ENCODE assay signal across 24 cellular contexts in the genomic region with DNA sequence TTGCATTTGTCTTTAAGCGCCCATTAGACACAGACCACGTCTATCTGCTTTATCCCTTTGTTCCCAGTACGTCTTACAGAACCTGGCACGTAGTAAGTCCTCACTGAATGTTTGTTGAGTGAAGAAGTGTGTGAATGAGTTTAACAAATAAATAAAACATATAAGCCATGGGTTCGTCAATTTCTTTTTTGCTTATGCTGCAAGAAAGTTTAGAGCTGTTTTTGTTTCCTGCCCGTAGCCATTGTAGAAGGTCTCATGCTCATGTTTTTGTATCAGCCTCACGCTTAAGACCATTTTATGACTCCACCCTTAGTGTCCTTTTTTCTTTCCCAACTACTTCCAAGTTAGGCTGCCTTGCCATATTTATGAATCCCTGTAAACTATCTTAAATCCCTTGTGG. TPM values are rescaled to one million over a fixed set of nuclear protein-coding genes. Genes with fewer than 3 reads are reported as not detected.
DNase-seq lines count a peak whose midpoint lies in the region; ATAC-seq, FAIRE-seq and TF ChIP-seq lines count a peak whose summit lies in the region.
"Had no signal": no experiment of that assay in that cellular context is flagged by ENCODE, and none has a peak within 500 bp of the region (broad histone marks: within the 10 kb centered on the region; RNA-seq: fewer than 3 reads in every experiment).

No MANE protein-coding gene starts in this region.

- H2AFZ ChIP-seq in neural cell (ENCODE audit: low read depth, low read length): no peak overlapping the region

- no peaks in the 10 kb centered on the region for H3K9me2 ChIP-seq in neural cell (ENCODE audit: insufficient read depth, low read length)

- H3K4me1 ChIP-seq in A549: peaks cover 11% of the 10 kb centered on the region
- peaks cover 32% of the 10 kb centered on the region for H3K4me1 ChIP-seq in HUES48 (ENCODE audit: control insufficient read depth, insufficient read depth, low read length)
- H3K4me1 ChIP-seq: BE2C had no signal

- TF ChIP-seq CTCF in A549 (IDR thresholded peaks at IDR 0.05) (no peak), dorsolateral prefrontal cortex (IDR thresholded peaks at IDR 0.05 in 54 of 56, conservative IDR thresholded peaks at IDR 0.05 in 2 of 56; ENCODE audit: low read depth in 1 of 56, partially characterized antibody in 56 of 56) (no peak), neural cell (IDR thresholded peaks at IDR 0.05; ENCODE audit: poor library complexity, severe bottlenecking) (no peak), omental fat pad (IDR thresholded peaks at IDR 0.05) (no peak)

- CTCF ChIA-PET in A549 (lab: Yijun Ruan, JAX): interaction anchor here (1.4 to 2.9 kb wide), 4 partner anchors 13 to 105 kb away, joined by 3 to 11 read pairs (median 6); no protein-coding TSS in a partner anchor

- ATAC-seq in A549: no peak
- ATAC-seq in HG02938 (IDR thresholded peaks at IDR 0.05; ENCODE audit: unreplicated experiment): no peak
- no peak for ATAC-seq in omental fat pad (ENCODE audit: low FRiP score)
- ATAC-seq: PC-3 had no signal

- no peak for FAIRE-seq in A549 (lab: Jason Lieb, UNC)
- FAIRE-seq: GM19239 had no signal

- H3K4me3 ChIP-seq in A549: no peak overlapping the region
- H3K4me3 ChIP-seq in HUES48 (ENCODE audit: low read depth, low read length): peak overlapping the region; percentile 90
- peak overlapping the region in 35 of 59 donors; percentile 15 to 84 (median 74) for H3K4me3 ChIP-seq in dorsolateral prefrontal cortex
- H3K4me3 ChIP-seq in neural cell (ENCODE audit: low read length): peak overlapping the region; percentile 97
- H3K4me3 ChIP-seq: HAP-1 had no signal

- no peak for TF ChIP-seq RAD21 in A549 (conservative IDR thresholded peaks at IDR 0.05 in 1 of 2, IDR thresholded peaks at IDR 0.05 in 1 of 2)
- TF ChIP-seq RAD21 in neural cell (conservative IDR thresholded peaks at IDR 0.05): no peak

- H3K9me3 ChIP-seq in A549 (no peaks in the 10 kb centered on the region), HUES48 (ENCODE audit: control insufficient read depth, insufficient read depth, low read length) (no peaks in the 10 kb centered on the region), neural cell (ENCODE audit: low read length) (no peaks in the 10 kb centered on the region)
- H3K9me3 ChIP-seq: BE2C, HAP-1 had no signal

- H3K9ac ChIP-seq in HUES48 (ENCODE audit: low read depth, low read length): no peak overlapping the region
- no peak overlapping the region for H3K9ac ChIP-seq in neural cell (ENCODE audit: low read length)

- no peak for TF ChIP-seq POLR2A in A549 (IDR thresholded peaks at IDR 0.05; ENCODE audit: low read length)

- DNase-seq in A549 (ENCODE audit: low read depth in 1 of 2, low spot score in 1 of 2) (no peak), dorsolateral prefrontal cortex (no peak), SHP77 (lab: John Stamatoyannopoulos, UW) (no peak), omental fat pad (ENCODE audit: low spot score) (no peak)
- DNase-seq: ACHN; BE2C; CD4-positive, CD25-positive, alpha-beta regulatory T cell; Kasumi-1; NCI-H1105 treated with DMSO at 0.1 percent for 48 hours; NCI-H146; NCI-H2029; NCI-H446; NCI-H524 treated with DMSO at 0.1 percent for 48 hours; NCI-H82; NK-92 treated with Interleukin-12 subunit alpha and Interleukin-12 subunit beta, amount 100 ng/mL, for 24 hours; PC-3 had no signal

- peaks cover 54% of the 10 kb centered on the region for H3K79me2 ChIP-seq in neural cell (replicated peaks; ENCODE audit: insufficient read depth, low read length)

- POLR2A ChIA-PET in A549 (lab: Yijun Ruan, JAX): interaction anchor here (0.6 kb wide), 1 partner anchor 227 kb away, joined by 3 read pairs; no protein-coding TSS in a partner anchor

- intact Hi-C loops in dorsolateral prefrontal cortex (cut with DNase I): no loop called here

- H3K36me3 ChIP-seq in HUES48 (ENCODE audit: control insufficient read depth, insufficient read depth, low read length): peaks cover 2% of the 10 kb centered on the region; the same call in 1 of the 2 replicates
- no peaks in the 10 kb centered on the region for H3K36me3 ChIP-seq in neural cell (ENCODE audit: insufficient read depth, low read length)
- H3K36me3 ChIP-seq: BE2C, HAP-1 had no signal

- 91% methylated on average over 7 of the region's 7 CpGs for WGBS in A549 (ENCODE audit: missing lambda C conversion rate)

- no peak overlapping the region for H3K4me2 ChIP-seq in A549
- H3K4me2 ChIP-seq in neural cell (ENCODE audit: low read length): peak overlapping the region; percentile 98

- H3K27ac ChIP-seq in A549: no peak overlapping the region
- no peak overlapping the region for H3K27ac ChIP-seq in HUES48 (ENCODE audit: low read depth, low read length)
- no peak overlapping the region for H3K27ac ChIP-seq in dorsolateral prefrontal cortex
- H3K27ac ChIP-seq in neural cell (ENCODE audit: low read length): no peak overlapping the region
- H3K27ac ChIP-seq: 22Rv1 had no signal

- TF ChIP-seq EP300 in A549 (IDR thresholded peaks at IDR 0.05): no peak
- TF ChIP-seq EP300 in neural cell (conservative IDR thresholded peaks at IDR 0.05; ENCODE audit: poor library complexity, severe bottlenecking): no peak

- no peaks in the 10 kb centered on the region for H4K20me1 ChIP-seq in neural cell (ENCODE audit: insufficient read depth)

- H3K27me3 ChIP-seq in HUES48 (ENCODE audit: control insufficient read depth, insufficient read depth, low read length): 0 out of 2 replicates have a peak, but pooled peaks cover 3% of the 10 kb centered on the region
- H3K27me3 ChIP-seq in dorsolateral prefrontal cortex: peaks cover 0 to 25% (median 0%) of the 10 kb centered on the region in 45 donors
- H3K27me3 ChIP-seq in neural cell (ENCODE audit: insufficient read depth, low read depth, low read length): no peaks in the 10 kb centered on the region
- H3K27me3 ChIP-seq: BE2C had no signal

- no peaks in the 10 kb centered on the region for H3F3A ChIP-seq in neural cell (ENCODE audit: insufficient read depth, low read length, poor library complexity, severe bottlenecking)

TF ChIP-seq in A549, 52 proteins besides CTCF, POLR2A, EP300 and RAD21:
- peak; percentile 55 for TF ChIP-seq MAFK (IDR thresholded peaks at IDR 0.05; ENCODE audit: partially characterized antibody)
- no peak for TF ChIP-seq ZFP36 (IDR thresholded peaks at IDR 0.05; ENCODE audit: borderline replicate concordance, partially characterized antibody)
TF ChIP-seq in A549: peak in this region for 1.

TF ChIP-seq in neural cell, 6 proteins besides CTCF, POLR2A, EP300 and RAD21 (continues in another document):
- TF ChIP-seq TAF1 (IDR thresholded peaks at IDR 0.05; ENCODE audit: low read depth) (no peak), MXI1 (conservative IDR thresholded peaks at IDR 0.05; ENCODE audit: poor library complexity, severe bottlenecking) (no peak)
- TF ChIP-seq, protein P1, sequence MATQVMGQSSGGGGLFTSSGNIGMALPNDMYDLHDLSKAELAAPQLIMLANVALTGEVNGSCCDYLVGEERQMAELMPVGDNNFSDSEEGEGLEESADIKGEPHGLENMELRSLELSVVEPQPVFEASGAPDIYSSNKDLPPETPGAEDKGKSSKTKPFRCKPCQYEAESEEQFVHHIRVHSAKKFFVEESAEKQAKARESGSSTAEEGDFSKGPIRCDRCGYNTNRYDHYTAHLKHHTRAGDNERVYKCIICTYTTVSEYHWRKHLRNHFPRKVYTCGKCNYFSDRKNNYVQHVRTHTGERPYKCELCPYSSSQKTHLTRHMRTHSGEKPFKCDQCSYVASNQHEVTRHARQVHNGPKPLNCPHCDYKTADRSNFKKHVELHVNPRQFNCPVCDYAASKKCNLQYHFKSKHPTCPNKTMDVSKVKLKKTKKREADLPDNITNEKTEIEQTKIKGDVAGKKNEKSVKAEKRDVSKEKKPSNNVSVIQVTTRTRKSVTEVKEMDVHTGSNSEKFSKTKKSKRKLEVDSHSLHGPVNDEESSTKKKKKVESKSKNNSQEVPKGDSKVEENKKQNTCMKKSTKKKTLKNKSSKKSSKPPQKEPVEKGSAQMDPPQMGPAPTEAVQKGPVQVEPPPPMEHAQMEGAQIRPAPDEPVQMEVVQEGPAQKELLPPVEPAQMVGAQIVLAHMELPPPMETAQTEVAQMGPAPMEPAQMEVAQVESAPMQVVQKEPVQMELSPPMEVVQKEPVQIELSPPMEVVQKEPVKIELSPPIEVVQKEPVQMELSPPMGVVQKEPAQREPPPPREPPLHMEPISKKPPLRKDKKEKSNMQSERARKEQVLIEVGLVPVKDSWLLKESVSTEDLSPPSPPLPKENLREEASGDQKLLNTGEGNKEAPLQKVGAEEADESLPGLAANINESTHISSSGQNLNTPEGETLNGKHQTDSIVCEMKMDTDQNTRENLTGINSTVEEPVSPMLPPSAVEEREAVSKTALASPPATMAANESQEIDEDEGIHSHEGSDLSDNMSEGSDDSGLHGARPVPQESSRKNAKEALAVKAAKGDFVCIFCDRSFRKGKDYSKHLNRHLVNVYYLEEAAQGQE (IDR thresholded peaks at IDR 0.05; ENCODE audit: borderline replicate concordance): no peak

RNA-seq across cellular contexts. Expression of a gene that starts 2.5 kb away (rescaled TPM):
- 25.5 and 28.4 TPM in 2 replicates for polyA plus RNA-seq in A549 (2011; rRNA removed)
- polyA plus RNA-seq in A549 (2012; cell fraction: cytosol; rRNA removed): 25.6 and 34.7 TPM in 2 replicates
- polyA plus RNA-seq in A549 (2012; cell fraction: nucleus; rRNA removed): 21.4 and 26.2 TPM in 2 replicates
- 18.0 to 21.4 TPM (median 20.7 TPM) in 3 replicates for polyA plus RNA-seq in A549 (2017; fragmentation: RNase III; extraction: RNeasy Plus Mini Kit Qiagen cat#74134 plus additional on column Dnase treatment)
- 85.1 and 99.5 TPM in 2 replicates for polyA minus RNA-seq in A549 (2011; rRNA and poly(A)+ RNA removed)
- total RNA-seq in dorsolateral prefrontal cortex: 100 to 1,000 TPM in 107 of 120 experiments, 10 to 100 TPM in 13; 43.3 to 246 (median 148) TPM
- polyA plus RNA-seq in neural cell: 52.5 and 73.6 TPM in 2 replicates
- polyA minus RNA-seq in neural cell: 260 and 262 TPM in 2 replicates
- total RNA-seq in omental fat pad: 1 to 10 TPM; 3.2 to 4.8 (median 4.3) TPM

RNA-seq across cellular contexts. Expression of a gene that starts 24.9 kb away (rescaled TPM):
- polyA plus RNA-seq in A549 (2011; rRNA removed): not detected in 2 replicates
- not detected in 2 replicates for polyA plus RNA-seq in A549 (2012; cell fraction: cytosol; rRNA removed)
- polyA plus RNA-seq in A549 (2012; cell fraction: nucleus; rRNA removed): not detected in 2 replicates
- polyA plus RNA-seq in A549 (2017; fragmentation: RNase III; extraction: RNeasy Plus Mini Kit Qiagen cat#74134 plus additional on column Dnase treatment): not detected in 3 replicates
- polyA minus RNA-seq in A549 (2011; rRNA and poly(A)+ RNA removed): not detected in 2 replicates
- total RNA-seq in dorsolateral prefrontal cortex: under 1 TPM in 2 of 120 experiments, not detected in 118; 0.55 to 0.88 TPM
- not detected in 2 replicates for polyA plus RNA-seq in neural cell
- polyA minus RNA-seq in neural cell: not detected in 2 replicates
- not detected for total RNA-seq in omental fat pad
- total RNA-seq: CD4-positive, CD25-positive, alpha-beta regulatory T cell; M059J; PC-3; SK-MEL-5 had no signal
- polyA plus RNA-seq: CD4-positive, CD25-positive, alpha-beta regulatory T cell had no signal

RNA-seq across cellular contexts. Expression of a gene that starts 54.9 kb away (rescaled TPM):
- not detected in 2 replicates for polyA plus RNA-seq in A549 (2011; rRNA removed)
- not detected in 2 replicates for polyA plus RNA-seq in A549 (2012; cell fraction: cytosol; rRNA removed)
- 0.02 and 0.04 TPM in 2 replicates for polyA plus RNA-seq in A549 (2012; cell fraction: nucleus; rRNA removed)
- not detected in 3 replicates for polyA plus RNA-seq in A549 (2017; fragmentation: RNase III; extraction: RNeasy Plus Mini Kit Qiagen cat#74134 plus additional on column Dnase treatment)
- not detected in 2 replicates for polyA minus RNA-seq in A549 (2011; rRNA and poly(A)+ RNA removed)
- 1 to 10 TPM in 2 of 120 experiments, under 1 TPM in 42, not detected in 76; 0.16 to 2.6 (median 0.35) TPM for total RNA-seq in dorsolateral prefrontal cortex
- not detected in 2 replicates for polyA plus RNA-seq in neural cell
- not detected in 2 replicates for polyA minus RNA-seq in neural cell
- total RNA-seq in omental fat pad: 1 to 10 TPM in 1 of 4 donors, under 1 TPM in 1, not detected in 2; 0.56 to 2.7 TPM
- total RNA-seq: CD4-positive, CD25-positive, alpha-beta regulatory T cell; M059J; PC-3; SK-MEL-5 had no signal
- polyA plus RNA-seq: CD4-positive, CD25-positive, alpha-beta regulatory T cell had no signal

Comparison
In these comparisons a context has a peak if more than half of its experiments do, and no peak if none do; other contexts are left out.
1. RNA of a gene that starts 2.5 kb away (total RNA-seq): 43.3 to 246 TPM in dorsolateral prefrontal cortex; 3.2 to 4.8 TPM in omental fat pad; every median in the first group is over 4 times any median in the second.